ENCODE assay signal across 1 cellular context in genomic region chr17:49610883-49611584, GRCh38.
A peak's percentile ranks its signal among the peaks of the same experiment; 100 is the strongest.
TF ChIP-seq lines count a peak whose summit lies in the region.

No MANE protein-coding gene starts in this region.

TF ChIP-seq in HepG2, 621 proteins besides CTCF, POLR2A, EP300 and RAD21 (continued from another document):
- TF ChIP-seq ARID5B (CRISPR knock-in tag; IDR thresholded peaks at IDR 0.05): 0 out of 2 replicates have a peak, but pooled peaks have one; percentile 16
- TF ChIP-seq ZBTB39 (CRISPR knock-in tag; IDR thresholded peaks at IDR 0.05): no peak
- TF ChIP-seq ZNF331 (CRISPR knock-in tag; IDR thresholded peaks at IDR 0.05): peak; percentile 53; the same call in 1 of the 2 replicates
- TF ChIP-seq FOXP1 (IDR thresholded peaks at IDR 0.05): no peak
- TF ChIP-seq FOXP1 (CRISPR knock-in tag; IDR thresholded peaks at IDR 0.05): 0 out of 2 replicates have a peak, but pooled peaks have one; percentile 27
- TF ChIP-seq MYPOP (CRISPR knock-in tag; IDR thresholded peaks at IDR 0.05): no peak
- TF ChIP-seq CEBPB (IDR thresholded peaks at IDR 0.05; ENCODE audit: borderline replicate concordance, low read depth, low read length): peak; percentile 90
- no peak for TF ChIP-seq ZNF501 (CRISPR knock-in tag; IDR thresholded peaks at IDR 0.05)
- TF ChIP-seq YY1 (IDR thresholded peaks at IDR 0.05; ENCODE audit: insufficient read depth, insufficient replicate concordance, low read depth, low read length): no peak
- no peak for TF ChIP-seq MXD1 (CRISPR knock-in tag; IDR thresholded peaks at IDR 0.05)
- TF ChIP-seq JDP2 (CRISPR knock-in tag; IDR thresholded peaks at IDR 0.05; ENCODE audit: borderline replicate concordance): no peak
- no peak for TF ChIP-seq RBFOX2 (IDR thresholded peaks at IDR 0.05; ENCODE audit: low read depth, low read length)
- TF ChIP-seq JARID2 (CRISPR knock-in tag; IDR thresholded peaks at IDR 0.05; ENCODE audit: insufficient replicate concordance): no peak
- no peak for TF ChIP-seq MIER3 (CRISPR knock-in tag; IDR thresholded peaks at IDR 0.05; ENCODE audit: borderline replicate concordance)
- 0 out of 4 replicates have a peak, but pooled peaks of 1 of the 2 experiments have one; percentile 31 for TF ChIP-seq ATF4 (CRISPR knock-in tag; IDR thresholded peaks at IDR 0.05)
- TF ChIP-seq SOX5 (CRISPR knock-in tag; IDR thresholded peaks at IDR 0.05; ENCODE audit: borderline replicate concordance): peak; percentile 53; the same call in 1 of the 2 replicates
- TF ChIP-seq HOXD1 (CRISPR knock-in tag; IDR thresholded peaks at IDR 0.05): no peak
- TF ChIP-seq TBP (CRISPR knock-in tag; IDR thresholded peaks at IDR 0.05): no peak
- no peak for TF ChIP-seq HBP1 (CRISPR knock-in tag; IDR thresholded peaks at IDR 0.05; ENCODE audit: low read depth)
- peak; percentile 33; the same call in 1 of the 2 replicates for TF ChIP-seq GATAD2A (CRISPR knock-in tag; IDR thresholded peaks at IDR 0.05)
- no peak for TF ChIP-seq SNAPC2 (CRISPR knock-in tag; IDR thresholded peaks at IDR 0.05)
- TF ChIP-seq SAP130 (CRISPR knock-in tag; IDR thresholded peaks at IDR 0.05; ENCODE audit: low read depth): peak; percentile 43; the same call in 1 of the 2 replicates
- no peak for TF ChIP-seq KLF12 (CRISPR knock-in tag; IDR thresholded peaks at IDR 0.05; ENCODE audit: borderline replicate concordance)
- no peak for TF ChIP-seq SOX6 (IDR thresholded peaks at IDR 0.05)
- TF ChIP-seq SOX6 (CRISPR knock-in tag; IDR thresholded peaks at IDR 0.05): peak; percentile 49; the same call in 1 of the 2 replicates
- no peak for TF ChIP-seq KDM4B (CRISPR knock-in tag; IDR thresholded peaks at IDR 0.05)
- TF ChIP-seq ZBTB37 (CRISPR knock-in tag; IDR thresholded peaks at IDR 0.05): peak; percentile 91
- TF ChIP-seq TRIM24 (CRISPR knock-in tag; IDR thresholded peaks at IDR 0.05): no peak
- peak; percentile 46 for TF ChIP-seq TEAD3 (CRISPR knock-in tag; optimal IDR thresholded peaks at IDR 0.05; ENCODE audit: borderline replicate concordance)
TF ChIP-seq in HepG2: peak in this region for 17.
